ENCODE assay signal across 1 cellular context in genomic region chr20:23451956-23452487, GRCh38.
TF ChIP-seq lines count a peak whose summit lies in the region.

No MANE protein-coding gene starts in this region.

TF ChIP-seq in H1, 55 proteins besides CTCF, POLR2A, EP300 and RAD21:
- TF ChIP-seq POU5F1 (IDR thresholded peaks at IDR 0.05; ENCODE audit: low read depth, low read length), result no peak
